12 cellular contexts compared by ENCODE assay signal in the genomic region with DNA sequence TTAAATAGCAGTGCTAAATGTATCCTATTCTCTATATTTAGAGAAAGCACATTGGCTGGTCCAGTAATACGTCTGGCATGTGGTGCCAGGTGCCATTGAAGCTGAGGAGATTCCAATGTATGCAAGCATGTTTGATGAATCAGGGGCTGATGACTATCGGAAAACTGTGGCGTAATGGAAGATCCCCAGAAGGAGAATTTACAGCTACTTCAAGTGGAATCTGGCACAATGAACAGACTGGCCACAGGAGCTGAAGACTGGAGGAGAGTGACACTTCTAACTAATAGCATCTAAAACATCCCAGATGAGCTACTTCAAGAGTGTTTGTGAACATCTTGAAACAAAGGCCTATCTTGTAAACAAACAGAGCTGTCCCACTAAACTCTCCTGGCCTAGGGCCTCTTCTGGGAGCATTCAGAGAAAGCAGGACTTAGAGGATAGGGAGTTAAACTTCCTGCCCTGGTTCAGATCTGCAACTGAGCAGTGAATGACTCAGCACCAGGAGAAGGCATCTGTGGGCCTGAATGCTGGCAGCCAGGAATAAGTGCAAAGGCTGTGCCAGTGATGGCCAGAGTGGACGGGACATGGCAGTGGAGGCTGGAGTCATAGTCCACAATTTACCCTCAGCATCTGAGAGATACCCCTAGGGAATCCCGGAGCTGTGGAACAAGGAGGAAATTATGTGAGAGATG. TPM values are rescaled to one million over a fixed set of nuclear protein-coding genes. Genes with fewer than 3 reads are reported as not detected.
DNase-seq lines count a peak whose midpoint lies in the region; ATAC-seq and TF ChIP-seq lines count a peak whose summit lies in the region.
"Had no signal": no experiment of that assay in that cellular context is flagged by ENCODE, and none has a peak within 500 bp of the region (broad histone marks: within the 10 kb centered on the region; RNA-seq: fewer than 3 reads in every experiment).

No MANE protein-coding gene starts in this region.

- H3K27me3 ChIP-seq in kidney epithelial cell (ENCODE audit: control insufficient read depth, insufficient read depth, low read length), result no peaks in the 10 kb centered on the region

- DNase-seq in AG08396 (ENCODE audit: low spot score) (peak; percentile 84), HS-5 (ENCODE audit: low read depth) (peak; percentile 99), astrocyte of the hippocampus (ENCODE audit: low read depth, low spot score) (peak; percentile 87), kidney epithelial cell (ENCODE audit: low read depth) (peak; percentile 70), SKM-1 treated with dmso at 0.1 percent for 144 hours (lab: John Stamatoyannopoulos, UW; ENCODE audit: unreplicated experiment) (no peak), NCI-H2107 treated with DMSO at 0.1 percent for 48 hours (lab: John Stamatoyannopoulos, UW; ENCODE audit: unreplicated experiment) (no peak), substantia nigra (lab: John Stamatoyannopoulos, UW) (no peak)
- DNase-seq: Calu3, NCI-H1930 had no signal

- no peak for ATAC-seq in HG03571 (IDR thresholded peaks at IDR 0.05; ENCODE audit: unreplicated experiment)

- no peak for TF ChIP-seq CTCF in kidney epithelial cell (IDR thresholded peaks at IDR 0.05; ENCODE audit: insufficient read depth, low read length, poor library complexity, severe bottlenecking)

- H3K27ac ChIP-seq in substantia nigra (ENCODE audit: low read depth, low read length, poor library complexity, severe bottlenecking), result no peak overlapping the region
- H3K27ac ChIP-seq: parathyroid adenoma had no signal

- H3K4me3 ChIP-seq in kidney epithelial cell (ENCODE audit: low read depth, low read length), result no peak overlapping the region

- no peaks in the 10 kb centered on the region for H3K36me3 ChIP-seq in kidney epithelial cell (ENCODE audit: control insufficient read depth, insufficient read depth, low read length)

RNA-seq across cellular contexts. Expression of gene ACTC1, which starts 15.3 kb away (rescaled TPM):
- not detected in 2 replicates for total RNA-seq in kidney epithelial cell
- total RNA-seq: activated CD8-positive, alpha-beta memory T cell treated with anti-CD3 and anti-CD28 coated beads for 36 hours; Calu3 had no signal

RNA-seq across cellular contexts. Expression of gene GJD2, which starts 55.8 kb away (rescaled TPM):
- not detected in 2 replicates for total RNA-seq in kidney epithelial cell
- total RNA-seq: activated CD8-positive, alpha-beta memory T cell treated with anti-CD3 and anti-CD28 coated beads for 36 hours; Calu3 had no signal

Comparison
In these comparisons a context has a peak if more than half of its experiments do, and no peak if none do; other contexts are left out.
1. DNase-seq: peak in AG08396 (single experiment), HS-5 (single experiment), astrocyte of the hippocampus (single experiment) and kidney epithelial cell (single experiment); none in SKM-1 treated with dmso at 0.1 percent for 144 hours (single experiment), NCI-H2107 treated with DMSO at 0.1 percent for 48 hours (single experiment) and substantia nigra (0 of 49).